1 cellular context compared by ENCODE assay signal in the genomic region with DNA sequence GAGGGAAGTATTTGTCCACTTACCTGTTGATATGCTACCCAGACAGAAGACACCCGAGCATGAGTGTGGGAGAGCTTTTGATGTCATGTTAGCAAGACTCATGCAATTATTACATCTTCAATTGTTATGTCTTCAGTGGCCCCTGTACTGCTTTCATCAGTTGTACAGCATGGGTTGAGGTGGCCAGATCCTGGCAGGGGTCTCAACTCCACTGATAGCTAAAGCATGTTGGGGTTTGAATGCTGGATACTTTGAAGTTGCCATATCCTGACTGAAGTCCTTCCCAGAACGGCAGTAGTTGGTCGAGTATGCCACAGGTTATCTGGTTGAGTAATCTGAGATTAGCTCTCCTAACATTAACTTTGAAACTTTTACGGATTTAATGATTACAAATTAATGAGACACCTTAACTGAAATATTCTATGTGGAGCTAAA.
TF ChIP-seq lines count a peak whose summit lies in the region.

No MANE protein-coding gene starts in this region.

TF ChIP-seq in endothelial cell of umbilical vein, 7 proteins besides CTCF, POLR2A, EP300 and RAD21:
- TF ChIP-seq POLR2AphosphoS5 (IDR thresholded peaks at IDR 0.05; ENCODE audit: insufficient read depth, low read depth, low read length) (no peak), FOS (IDR thresholded peaks at IDR 0.05; ENCODE audit: borderline replicate concordance, insufficient read depth, low read length) (no peak), GATA2 (IDR thresholded peaks at IDR 0.05; ENCODE audit: insufficient read depth, insufficient read length, low read depth, low read length) (peak; percentile 14)
- TF ChIP-seq, protein P1, sequence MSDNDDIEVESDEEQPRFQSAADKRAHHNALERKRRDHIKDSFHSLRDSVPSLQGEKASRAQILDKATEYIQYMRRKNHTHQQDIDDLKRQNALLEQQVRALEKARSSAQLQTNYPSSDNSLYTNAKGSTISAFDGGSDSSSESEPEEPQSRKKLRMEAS (IDR thresholded peaks at IDR 0.05; ENCODE audit: insufficient read depth, insufficient read length) = no peak
